ENCODE assay signal across 8 cellular contexts in the genomic region with DNA sequence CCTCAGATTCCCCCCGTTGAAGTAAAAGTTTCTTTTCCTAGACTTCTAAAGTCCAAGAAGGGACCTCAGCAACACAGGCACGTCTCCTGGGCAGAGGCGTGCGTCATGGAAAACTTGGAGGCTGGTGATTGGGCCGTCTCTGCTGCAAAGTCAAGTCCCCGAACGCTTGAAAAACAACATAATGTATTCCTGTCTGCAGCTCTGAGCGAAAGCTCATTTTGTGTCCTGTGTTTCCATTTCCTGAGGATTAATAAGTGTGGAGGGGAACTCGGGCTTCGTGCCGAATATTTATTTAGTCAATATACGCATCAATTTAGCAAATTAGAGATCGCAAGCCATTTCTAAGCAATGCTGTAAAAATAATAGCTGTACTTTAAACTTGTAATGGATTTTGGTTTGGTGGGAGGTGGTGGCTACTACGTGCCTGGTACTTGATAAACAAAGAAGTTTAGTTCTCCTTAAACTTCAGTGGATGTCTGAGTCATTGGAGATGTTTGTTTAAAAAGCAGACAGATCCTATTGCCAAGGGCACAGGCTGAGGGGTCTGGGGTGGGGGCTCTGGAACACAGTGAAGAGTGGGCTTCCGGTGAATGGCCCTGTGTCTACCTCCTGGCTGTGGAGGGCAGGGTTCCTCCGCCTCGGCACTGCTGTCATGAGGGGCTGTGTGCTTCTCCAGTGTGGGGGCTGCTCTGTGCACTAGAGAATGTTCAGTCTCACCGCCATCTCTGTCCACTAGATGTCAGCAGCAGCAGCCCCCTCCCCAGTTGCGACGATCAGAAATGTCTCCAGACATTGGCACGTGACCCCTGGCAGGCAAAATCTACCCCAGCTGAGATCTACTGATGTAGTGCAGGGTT. TPM values are rescaled to one million over a fixed set of nuclear protein-coding genes. Genes with fewer than 3 reads are reported as not detected.
DNase-seq lines count a peak whose midpoint lies in the region; ATAC-seq and TF ChIP-seq lines count a peak whose summit lies in the region.

No MANE protein-coding gene starts in this region.

- no peak overlapping the region for H3K27ac ChIP-seq in DOHH2 (ENCODE audit: low read depth, low read length)
- no peak overlapping the region for H3K27ac ChIP-seq in OCI-LY1 (ENCODE audit: low read depth, low read length, poor library complexity, severe bottlenecking)
- H3K27ac ChIP-seq in fibroblast of lung (ENCODE audit: insufficient read depth, low read length) = no peak overlapping the region
- H3K27ac ChIP-seq in psoas muscle = peak overlapping the region; percentile 61

- intact Hi-C loops in psoas muscle (cut with DNase I) = no loop called here

- peak; percentile 79 for TF ChIP-seq CTCF in DOHH2 (IDR thresholded peaks at IDR 0.05; ENCODE audit: low read depth, low read length, poor library complexity, severe bottlenecking)
- TF ChIP-seq CTCF in OCI-LY1 (IDR thresholded peaks at IDR 0.05; ENCODE audit: low read length) = peak; percentile 55
- peak in 1 of 2 donors; percentile 46 for TF ChIP-seq CTCF in fibroblast of lung (conservative IDR thresholded peaks at IDR 0.05 in 1 of 2, IDR thresholded peaks at IDR 0.05 in 1 of 2; ENCODE audit: low read depth in 1 of 2, low read length in 2 of 2)
- peak; percentile 29 for TF ChIP-seq CTCF in psoas muscle (IDR thresholded peaks at IDR 0.05)

- no peak overlapping the region for H3K4me2 ChIP-seq in DOHH2 (ENCODE audit: low read length)
- no peak overlapping the region for H3K4me2 ChIP-seq in OCI-LY1 (ENCODE audit: low read length)
- H3K4me2 ChIP-seq in fibroblast of lung (ENCODE audit: extremely low read depth, insufficient read depth, low read length) = no peak overlapping the region

- H3K27me3 ChIP-seq in DOHH2 (ENCODE audit: control insufficient read depth, low read length) (peaks cover 65% of the 10 kb centered on the region), OCI-LY1 (ENCODE audit: insufficient read depth, low read length) (peaks cover 18% of the 10 kb centered on the region; the same call in 1 of the 2 replicates), fibroblast of lung (ENCODE audit: control insufficient read depth, insufficient read depth, low read length) (no peaks in the 10 kb centered on the region), psoas muscle (ENCODE audit: insufficient read depth in 3 of 3, low read length in 2 of 3) (peaks cover 0 to 63% (median 7%) of the 10 kb centered on the region in 3 donors)

- no peak overlapping the region for H3K4me3 ChIP-seq in DOHH2 (ENCODE audit: low read length)
- no peak overlapping the region for H3K4me3 ChIP-seq in OCI-LY1 (ENCODE audit: low read depth, low read length, poor library complexity, severe bottlenecking)
- peak overlapping the region in 1 of 4 experiments; percentile 22 for H3K4me3 ChIP-seq in fibroblast of lung (replicated peaks in 1 of 4; ENCODE audit: control extremely low read depth in 1 of 4, insufficient read depth in 1 of 4, low read depth in 3 of 4, low read length in 4 of 4)
- H3K4me3 ChIP-seq in psoas muscle = no peak overlapping the region

- H3K4me1 ChIP-seq in DOHH2 (ENCODE audit: control insufficient read depth, low read length) (no peaks in the 10 kb centered on the region), OCI-LY1 (ENCODE audit: insufficient read depth, low read length, severe bottlenecking) (no peaks in the 10 kb centered on the region), fibroblast of lung (ENCODE audit: control insufficient read depth, extremely low read depth, insufficient read depth, low read length) (no peaks in the 10 kb centered on the region), psoas muscle (no peaks in the 10 kb centered on the region)

- ATAC-seq in psoas muscle = no peak
- ATAC-seq in GM21786 (IDR thresholded peaks at IDR 0.05; ENCODE audit: unreplicated experiment) = no peak

- no peaks in the 10 kb centered on the region for H3K9me3 ChIP-seq in DOHH2 (ENCODE audit: control insufficient read depth, insufficient read depth, low read length)
- H3K9me3 ChIP-seq in OCI-LY1 (ENCODE audit: low read length) = peaks cover under 1% of the 10 kb centered on the region; the same call in 1 of the 2 replicates
- no peaks in the 10 kb centered on the region for H3K9me3 ChIP-seq in fibroblast of lung (ENCODE audit: control insufficient read depth, insufficient read depth, low read depth, low read length)
- H3K9me3 ChIP-seq in psoas muscle = no peaks in the 10 kb centered on the region

- H3F3A ChIP-seq in DOHH2 (ENCODE audit: control insufficient read depth, insufficient read depth) (no peaks in the 10 kb centered on the region), OCI-LY1 (ENCODE audit: insufficient read depth, low read length) (no peaks in the 10 kb centered on the region)

- H3K9ac ChIP-seq in OCI-LY1 (ENCODE audit: low read length) (no peak overlapping the region), fibroblast of lung (ENCODE audit: insufficient read depth, low read length) (no peak overlapping the region)

- H2AFZ ChIP-seq in OCI-LY1 (ENCODE audit: low read length) (no peak overlapping the region), fibroblast of lung (ENCODE audit: low read length) (no peak overlapping the region)

- H4K20me1 ChIP-seq in DOHH2 (ENCODE audit: control insufficient read depth, insufficient read depth, low read depth, low read length) (peaks cover 3% of the 10 kb centered on the region; the same call in 1 of the 2 replicates), OCI-LY1 (ENCODE audit: insufficient read depth, low read length) (no peaks in the 10 kb centered on the region), fibroblast of lung (ENCODE audit: control insufficient read depth, extremely low read depth, insufficient read depth, low read length) (no peaks in the 10 kb centered on the region)

- no peaks in the 10 kb centered on the region for H3K36me3 ChIP-seq in DOHH2 (ENCODE audit: control insufficient read depth, low read length)
- H3K36me3 ChIP-seq in OCI-LY1 (ENCODE audit: insufficient read depth, low read length) = no peaks in the 10 kb centered on the region
- H3K36me3 ChIP-seq in fibroblast of lung (ENCODE audit: control insufficient read depth, insufficient read depth, low read length) = no peaks in the 10 kb centered on the region
- H3K36me3 ChIP-seq in psoas muscle (ENCODE audit: insufficient read depth in 1 of 2, low read depth in 1 of 2) = no peaks in the 10 kb centered on the region

- H3K79me2 ChIP-seq in DOHH2 (ENCODE audit: control insufficient read depth, low read length) = no peaks in the 10 kb centered on the region
- no peaks in the 10 kb centered on the region for H3K79me2 ChIP-seq in OCI-LY1 (ENCODE audit: insufficient read depth, low read length)
- H3K79me2 ChIP-seq in fibroblast of lung (ENCODE audit: control insufficient read depth, insufficient read depth, low read length) = no peaks in the 10 kb centered on the region

- H3K9me2 ChIP-seq in DOHH2 (replicated peaks; ENCODE audit: control insufficient read depth, low read length) (no peaks in the 10 kb centered on the region), OCI-LY1 (ENCODE audit: low read depth, low read length) (no peaks in the 10 kb centered on the region)

- 37 to 40% (median 40%) methylated on average over 21 of the region's 21 CpGs for WGBS in psoas muscle, 3 donors

- DNase-seq in fibroblast of lung (ENCODE audit: low read depth in 2 of 2) (peak; percentile 46 to 76), psoas muscle (no peak)
- DNase-seq in activated naive CD4-positive, alpha-beta T cell (lab: John Stamatoyannopoulos, UW) = no peak
- DNase-seq in activated CD4-positive, alpha-beta T cell treated with anti-CD3 and anti-CD28 coated beads for 48 hours = no peak
- no peak for DNase-seq in stimulated activated naive CD4-positive, alpha-beta T cell (lab: John Stamatoyannopoulos, UW)

RNA-seq across cellular contexts. Expression of a gene that starts 21.8 kb away (rescaled TPM):
- total RNA-seq in fibroblast of lung (under 0.01 TPM in 1 of 2 replicates, not detected in the other), psoas muscle (under 1 TPM; 0.26 to 0.63 (median 0.38) TPM)
- polyA plus RNA-seq in fibroblast of lung (not detected in 2 replicates), psoas muscle (under 1 TPM; 0.24 to 0.81 (median 0.53) TPM)
- not detected in 2 replicates for polyA plus RNA-seq in fibroblast of lung (2012)
- polyA minus RNA-seq in fibroblast of lung (ENCODE audit: low replicate concordance) = not detected in 2 replicates

RNA-seq across cellular contexts. Expression of a gene that starts 37.6 kb away (rescaled TPM):
- total RNA-seq in fibroblast of lung (not detected in 2 replicates), psoas muscle (under 1 TPM in 2 of 4 donors, not detected in 2; 0.24 to 0.50 TPM)
- polyA plus RNA-seq in fibroblast of lung (not detected in 2 replicates), psoas muscle (under 1 TPM; 0.07 to 0.20 (median 0.17) TPM)
- not detected in 2 replicates for polyA plus RNA-seq in fibroblast of lung (2012)
- polyA minus RNA-seq in fibroblast of lung (ENCODE audit: low replicate concordance) = not detected in 2 replicates

RNA-seq across cellular contexts. Expression of a gene that starts 57.7 kb away (rescaled TPM):
- not detected in 2 replicates for total RNA-seq in fibroblast of lung
- polyA plus RNA-seq in fibroblast of lung = not detected in 2 replicates
- not detected in 2 replicates for polyA plus RNA-seq in fibroblast of lung (2012)
- not detected in 2 replicates for polyA minus RNA-seq in fibroblast of lung (ENCODE audit: low replicate concordance)
- not detected for total RNA-seq in psoas muscle
- polyA plus RNA-seq in psoas muscle = not detected

Comparison
In these comparisons a context has a peak if more than half of its experiments do, and no peak if none do; other contexts are left out.
1. DNase-seq: peak in fibroblast of lung (2 of 2); none in psoas muscle (0 of 2), activated naive CD4-positive, alpha-beta T cell (0 of 4), activated CD4-positive, alpha-beta T cell treated with anti-CD3 and anti-CD28 coated beads for 48 hours (single experiment) and stimulated activated naive CD4-positive, alpha-beta T cell (0 of 6).